ENCODE assay signal across 1 cellular context in the genomic region with DNA sequence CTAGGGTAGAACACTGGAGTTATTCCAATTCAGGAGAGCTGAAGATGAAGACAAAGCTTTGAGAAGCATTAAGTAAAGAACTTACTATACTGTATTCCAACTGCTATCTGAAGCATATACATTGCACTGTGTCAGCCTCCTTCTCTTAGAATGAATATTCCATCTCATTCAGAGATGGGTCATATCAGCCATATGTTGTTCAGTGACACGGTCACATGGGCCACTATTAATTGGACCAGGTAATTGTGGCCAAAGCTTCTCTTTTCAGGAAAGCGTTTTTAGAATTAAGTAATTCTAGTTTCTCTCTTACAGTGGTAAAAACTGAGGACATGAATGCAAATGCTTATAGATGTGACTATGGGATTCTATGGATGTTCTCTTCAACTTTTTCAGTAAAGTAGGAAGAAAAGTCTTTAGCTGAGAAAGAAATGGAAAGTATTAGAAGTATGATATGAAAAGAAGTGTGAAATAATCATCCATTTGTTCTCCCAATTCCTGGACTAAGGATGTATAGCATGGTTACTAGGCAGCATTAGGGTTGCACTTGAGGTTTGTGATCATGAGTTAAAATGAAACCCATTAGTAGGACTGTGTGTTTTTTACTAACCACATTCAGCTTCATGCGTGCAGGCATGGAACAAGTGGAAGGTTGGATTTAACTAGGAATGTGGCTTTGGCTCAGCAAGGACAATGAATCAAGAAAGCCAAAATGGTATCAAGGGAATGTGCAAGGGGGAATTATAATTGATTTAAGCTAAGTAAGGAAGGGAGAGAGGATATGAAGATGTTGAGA.
TF ChIP-seq lines count a peak whose summit lies in the region.

No MANE protein-coding gene starts in this region.

TF ChIP-seq in GM12878, 131 proteins besides CTCF, POLR2A, EP300 and RAD21 (continued from another document):
- TF ChIP-seq, protein P1, sequence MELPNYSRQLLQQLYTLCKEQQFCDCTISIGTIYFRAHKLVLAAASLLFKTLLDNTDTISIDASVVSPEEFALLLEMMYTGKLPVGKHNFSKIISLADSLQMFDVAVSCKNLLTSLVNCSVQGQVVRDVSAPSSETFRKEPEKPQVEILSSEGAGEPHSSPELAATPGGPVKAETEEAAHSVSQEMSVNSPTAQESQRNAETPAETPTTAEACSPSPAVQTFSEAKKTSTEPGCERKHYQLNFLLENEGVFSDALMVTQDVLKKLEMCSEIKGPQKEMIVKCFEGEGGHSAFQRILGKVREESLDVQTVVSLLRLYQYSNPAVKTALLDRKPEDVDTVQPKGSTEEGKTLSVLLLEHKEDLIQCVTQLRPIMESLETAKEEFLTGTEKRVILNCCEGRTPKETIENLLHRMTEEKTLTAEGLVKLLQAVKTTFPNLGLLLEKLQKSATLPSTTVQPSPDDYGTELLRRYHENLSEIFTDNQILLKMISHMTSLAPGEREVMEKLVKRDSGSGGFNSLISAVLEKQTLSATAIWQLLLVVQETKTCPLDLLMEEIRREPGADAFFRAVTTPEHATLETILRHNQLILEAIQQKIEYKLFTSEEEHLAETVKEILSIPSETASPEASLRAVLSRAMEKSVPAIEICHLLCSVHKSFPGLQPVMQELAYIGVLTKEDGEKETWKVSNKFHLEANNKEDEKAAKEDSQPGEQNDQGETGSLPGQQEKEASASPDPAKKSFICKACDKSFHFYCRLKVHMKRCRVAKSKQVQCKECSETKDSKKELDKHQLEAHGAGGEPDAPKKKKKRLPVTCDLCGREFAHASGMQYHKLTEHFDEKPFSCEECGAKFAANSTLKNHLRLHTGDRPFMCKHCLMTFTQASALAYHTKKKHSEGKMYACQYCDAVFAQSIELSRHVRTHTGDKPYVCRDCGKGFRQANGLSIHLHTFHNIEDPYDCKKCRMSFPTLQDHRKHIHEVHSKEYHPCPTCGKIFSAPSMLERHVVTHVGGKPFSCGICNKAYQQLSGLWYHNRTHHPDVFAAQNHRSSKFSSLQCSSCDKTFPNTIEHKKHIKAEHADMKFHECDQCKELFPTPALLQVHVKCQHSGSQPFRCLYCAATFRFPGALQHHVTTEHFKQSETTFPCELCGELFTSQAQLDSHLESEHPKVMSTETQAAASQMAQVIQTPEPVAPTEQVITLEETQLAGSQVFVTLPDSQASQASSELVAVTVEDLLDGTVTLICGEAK (IDR thresholded peaks at IDR 0.05; ENCODE audit: borderline replicate concordance) = no peak
- no peak for TF ChIP-seq KAT2A (conservative IDR thresholded peaks at IDR 0.05; ENCODE audit: control insufficient read depth, low read depth, low read length)
- peak; percentile 65; the same call in 1 of the 2 replicates for TF ChIP-seq FOXM1 (IDR thresholded peaks at IDR 0.05; ENCODE audit: low read depth, low read length)
- TF ChIP-seq MYC (IDR thresholded peaks at IDR 0.05; ENCODE audit: insufficient read depth, insufficient read length, insufficient replicate concordance, low read length, severe bottlenecking) = no peak
- TF ChIP-seq, protein P2, sequence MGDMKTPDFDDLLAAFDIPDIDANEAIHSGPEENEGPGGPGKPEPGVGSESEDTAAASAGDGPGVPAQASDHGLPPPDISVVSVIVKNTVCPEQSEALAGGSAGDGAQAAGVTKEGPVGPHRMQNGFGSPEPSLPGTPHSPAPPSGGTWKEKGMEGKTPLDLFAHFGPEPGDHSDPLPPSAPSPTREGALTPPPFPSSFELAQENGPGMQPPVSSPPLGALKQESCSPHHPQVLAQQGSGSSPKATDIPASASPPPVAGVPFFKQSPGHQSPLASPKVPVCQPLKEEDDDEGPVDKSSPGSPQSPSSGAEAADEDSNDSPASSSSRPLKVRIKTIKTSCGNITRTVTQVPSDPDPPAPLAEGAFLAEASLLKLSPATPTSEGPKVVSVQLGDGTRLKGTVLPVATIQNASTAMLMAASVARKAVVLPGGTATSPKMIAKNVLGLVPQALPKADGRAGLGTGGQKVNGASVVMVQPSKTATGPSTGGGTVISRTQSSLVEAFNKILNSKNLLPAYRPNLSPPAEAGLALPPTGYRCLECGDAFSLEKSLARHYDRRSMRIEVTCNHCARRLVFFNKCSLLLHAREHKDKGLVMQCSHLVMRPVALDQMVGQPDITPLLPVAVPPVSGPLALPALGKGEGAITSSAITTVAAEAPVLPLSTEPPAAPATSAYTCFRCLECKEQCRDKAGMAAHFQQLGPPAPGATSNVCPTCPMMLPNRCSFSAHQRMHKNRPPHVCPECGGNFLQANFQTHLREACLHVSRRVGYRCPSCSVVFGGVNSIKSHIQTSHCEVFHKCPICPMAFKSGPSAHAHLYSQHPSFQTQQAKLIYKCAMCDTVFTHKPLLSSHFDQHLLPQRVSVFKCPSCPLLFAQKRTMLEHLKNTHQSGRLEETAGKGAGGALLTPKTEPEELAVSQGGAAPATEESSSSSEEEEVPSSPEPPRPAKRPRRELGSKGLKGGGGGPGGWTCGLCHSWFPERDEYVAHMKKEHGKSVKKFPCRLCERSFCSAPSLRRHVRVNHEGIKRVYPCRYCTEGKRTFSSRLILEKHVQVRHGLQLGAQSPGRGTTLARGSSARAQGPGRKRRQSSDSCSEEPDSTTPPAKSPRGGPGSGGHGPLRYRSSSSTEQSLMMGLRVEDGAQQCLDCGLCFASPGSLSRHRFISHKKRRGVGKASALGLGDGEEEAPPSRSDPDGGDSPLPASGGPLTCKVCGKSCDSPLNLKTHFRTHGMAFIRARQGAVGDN (IDR thresholded peaks at IDR 0.05) = no peak
- 0 out of 2 replicates have a peak, but pooled peaks have one; percentile 50 for TF ChIP-seq RFX5 (IDR thresholded peaks at IDR 0.05; ENCODE audit: low read depth, low read length)
- TF ChIP-seq SMAD1 (IDR thresholded peaks at IDR 0.05; ENCODE audit: low read depth, partially characterized antibody) = no peak
- TF ChIP-seq, protein P3, sequence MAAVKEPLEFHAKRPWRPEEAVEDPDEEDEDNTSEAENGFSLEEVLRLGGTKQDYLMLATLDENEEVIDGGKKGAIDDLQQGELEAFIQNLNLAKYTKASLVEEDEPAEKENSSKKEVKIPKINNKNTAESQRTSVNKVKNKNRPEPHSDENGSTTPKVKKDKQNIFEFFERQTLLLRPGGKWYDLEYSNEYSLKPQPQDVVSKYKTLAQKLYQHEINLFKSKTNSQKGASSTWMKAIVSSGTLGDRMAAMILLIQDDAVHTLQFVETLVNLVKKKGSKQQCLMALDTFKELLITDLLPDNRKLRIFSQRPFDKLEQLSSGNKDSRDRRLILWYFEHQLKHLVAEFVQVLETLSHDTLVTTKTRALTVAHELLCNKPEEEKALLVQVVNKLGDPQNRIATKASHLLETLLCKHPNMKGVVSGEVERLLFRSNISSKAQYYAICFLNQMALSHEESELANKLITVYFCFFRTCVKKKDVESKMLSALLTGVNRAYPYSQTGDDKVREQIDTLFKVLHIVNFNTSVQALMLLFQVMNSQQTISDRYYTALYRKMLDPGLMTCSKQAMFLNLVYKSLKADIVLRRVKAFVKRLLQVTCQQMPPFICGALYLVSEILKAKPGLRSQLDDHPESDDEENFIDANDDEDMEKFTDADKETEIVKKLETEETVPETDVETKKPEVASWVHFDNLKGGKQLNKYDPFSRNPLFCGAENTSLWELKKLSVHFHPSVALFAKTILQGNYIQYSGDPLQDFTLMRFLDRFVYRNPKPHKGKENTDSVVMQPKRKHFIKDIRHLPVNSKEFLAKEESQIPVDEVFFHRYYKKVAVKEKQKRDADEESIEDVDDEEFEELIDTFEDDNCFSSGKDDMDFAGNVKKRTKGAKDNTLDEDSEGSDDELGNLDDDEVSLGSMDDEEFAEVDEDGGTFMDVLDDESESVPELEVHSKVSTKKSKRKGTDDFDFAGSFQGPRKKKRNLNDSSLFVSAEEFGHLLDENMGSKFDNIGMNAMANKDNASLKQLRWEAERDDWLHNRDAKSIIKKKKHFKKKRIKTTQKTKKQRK (IDR thresholded peaks at IDR 0.05; ENCODE audit: low read depth, low read length) = no peak
- TF ChIP-seq, protein P4, sequence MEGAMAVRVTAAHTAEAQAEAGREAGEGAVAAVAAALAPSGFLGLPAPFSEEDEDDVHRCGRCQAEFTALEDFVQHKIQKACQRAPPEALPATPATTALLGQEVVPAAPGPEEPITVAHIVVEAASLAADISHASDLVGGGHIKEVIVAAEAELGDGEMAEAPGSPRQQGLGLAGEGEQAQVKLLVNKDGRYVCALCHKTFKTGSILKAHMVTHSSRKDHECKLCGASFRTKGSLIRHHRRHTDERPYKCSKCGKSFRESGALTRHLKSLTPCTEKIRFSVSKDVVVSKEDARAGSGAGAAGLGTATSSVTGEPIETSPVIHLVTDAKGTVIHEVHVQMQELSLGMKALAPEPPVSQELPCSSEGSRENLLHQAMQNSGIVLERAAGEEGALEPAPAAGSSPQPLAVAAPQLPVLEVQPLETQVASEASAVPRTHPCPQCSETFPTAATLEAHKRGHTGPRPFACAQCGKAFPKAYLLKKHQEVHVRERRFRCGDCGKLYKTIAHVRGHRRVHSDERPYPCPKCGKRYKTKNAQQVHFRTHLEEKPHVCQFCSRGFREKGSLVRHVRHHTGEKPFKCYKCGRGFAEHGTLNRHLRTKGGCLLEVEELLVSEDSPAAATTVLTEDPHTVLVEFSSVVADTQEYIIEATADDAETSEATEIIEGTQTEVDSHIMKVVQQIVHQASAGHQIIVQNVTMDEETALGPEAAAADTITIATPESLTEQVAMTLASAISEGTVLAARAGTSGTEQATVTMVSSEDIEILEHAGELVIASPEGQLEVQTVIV (IDR thresholded peaks at IDR 0.05; ENCODE audit: borderline replicate concordance, partially characterized antibody) = no peak
- TF ChIP-seq EZH2 (IDR thresholded peaks at IDR 0.05; ENCODE audit: borderline replicate concordance, control insufficient read depth, low read depth, low read length) = no peak
- no peak for TF ChIP-seq ASH2L (IDR thresholded peaks at IDR 0.05; ENCODE audit: borderline replicate concordance, low read depth)
- 0 out of 2 replicates have a peak, but pooled peaks have one; percentile 13 for TF ChIP-seq ATF7 (IDR thresholded peaks at IDR 0.05; ENCODE audit: low read depth)
TF ChIP-seq in GM12878: peak in this region for 22.
